25 cellular contexts compared by ENCODE assay signal in the genomic region with DNA sequence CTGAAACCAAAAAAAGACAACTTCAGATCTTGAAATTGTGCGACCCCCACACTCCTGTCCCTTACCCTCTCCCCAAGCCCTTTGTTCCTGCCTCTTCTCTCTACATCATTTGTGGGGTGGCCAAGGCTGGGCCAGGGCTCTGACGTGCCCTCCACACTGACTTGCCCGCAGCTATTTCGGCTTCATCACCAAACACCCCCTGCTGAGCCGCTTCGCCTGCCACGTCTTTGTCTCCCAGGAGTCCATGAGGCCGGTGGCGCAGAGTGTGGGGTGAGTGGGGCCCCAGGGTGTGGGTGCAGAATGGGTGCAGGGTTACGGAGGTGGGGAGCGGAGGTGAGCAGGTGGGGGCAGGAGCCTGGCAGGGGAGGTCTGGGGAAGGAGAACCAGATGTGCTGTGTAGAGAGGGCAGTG. TPM values are rescaled to one million over a fixed set of nuclear protein-coding genes. Genes with fewer than 3 reads are reported as not detected.
"Had no signal": no experiment of that assay in that cellular context is flagged by ENCODE, and none has a peak within 500 bp of the region (broad histone marks: within the 10 kb centered on the region; RNA-seq: fewer than 3 reads in every experiment).

No MANE protein-coding gene starts in this region.

- H3K27me3 ChIP-seq: right lobe of liver, thyroid gland had no signal

- FAIRE-seq: urothelium cell line had no signal

- H3K4me3 ChIP-seq: esophagus muscularis mucosa, gastrocnemius medialis, left lung, lower lobe of right lung, neural progenitor cell, psoas muscle, right lobe of liver, spleen, suprapubic skin, thyroid gland had no signal

- H2AFZ ChIP-seq: neural progenitor cell, parathyroid adenoma had no signal

- H3K4me1 ChIP-seq: gastrocnemius medialis, neural progenitor cell, psoas muscle, thyroid gland had no signal

- H3K36me3 Mint-ChIP-seq: natural killer cell treated with Interleukin-12 subunit alpha and Interleukin-12 subunit beta and Interleukin-15 and Interleukin-18, amount 100 ng/mL, for 72 hours; type B pancreatic cell had no signal

- H3K9ac ChIP-seq: neural progenitor cell, parathyroid adenoma had no signal

- H3K36me3 ChIP-seq: esophagus muscularis mucosa, gastrocnemius medialis, left lung, lower lobe of right lung, neural progenitor cell, right lobe of liver, spleen, suprapubic skin, thyroid gland had no signal

- DNase-seq: effector memory CD8-positive, alpha-beta T cell; gastrocnemius medialis; lower lobe of right lung; midbrain; occipital lobe; psoas muscle; retina; right lobe of liver; stimulated activated CD4-positive, alpha-beta T cell treated with anti-CD3 and anti-CD28 coated beads, Interleukin-15, amount 100 ng/mL, for 24 hours; stimulated activated CD4-positive, alpha-beta T cell treated with anti-CD3 and anti-CD28 coated beads, Interleukin-1b, Interleukin-23, amount 100 ng/mL, for 48 hours; stimulated activated CD4-positive, alpha-beta T cell treated with anti-CD3 and anti-CD28 coated beads, Interleukin-4, amount 100 ng/mL, for 4 hours; stimulated activated naive CD4-positive, alpha-beta T cell; thyroid gland had no signal

- H3K27ac Mint-ChIP-seq: effector memory CD8-positive, alpha-beta T cell; memory B cell; natural killer cell treated with Interleukin-12 subunit alpha and Interleukin-12 subunit beta and Interleukin-15 and Interleukin-18, amount 100 ng/mL, for 72 hours; neural progenitor cell; type B pancreatic cell had no signal

- H3K4me3 Mint-ChIP-seq: effector memory CD8-positive, alpha-beta T cell; memory B cell; natural killer cell treated with Interleukin-12 subunit alpha and Interleukin-12 subunit beta and Interleukin-15 and Interleukin-18, amount 100 ng/mL, for 72 hours; neural progenitor cell; type B pancreatic cell had no signal

- H3K9me3 Mint-ChIP-seq: effector memory CD8-positive, alpha-beta T cell; natural killer cell treated with Interleukin-12 subunit alpha and Interleukin-12 subunit beta and Interleukin-15 and Interleukin-18, amount 100 ng/mL, for 72 hours; type B pancreatic cell had no signal

- H3K27ac ChIP-seq: epithelial cell of prostate, esophagus muscularis mucosa, gastrocnemius medialis, left lung, lower lobe of right lung, neural progenitor cell, parathyroid adenoma, psoas muscle, right lobe of liver, spleen, suprapubic skin, thyroid gland had no signal

- H3K4me2 ChIP-seq: neural progenitor cell had no signal

- ATAC-seq: effector memory CD8-positive, alpha-beta T cell; gastrocnemius medialis; left lung; lower lobe of right lung; psoas muscle; right lobe of liver had no signal

- H3K9me3 ChIP-seq: esophagus muscularis mucosa, gastrocnemius medialis, left lung, lower lobe of right lung, psoas muscle, right lobe of liver, spleen, suprapubic skin, thyroid gland had no signal

- H3K79me2 ChIP-seq: parathyroid adenoma had no signal

RNA-seq across cellular contexts. Expression of gene SYCE3, which starts 47.3 kb away (rescaled TPM):
- total RNA-seq: esophagus muscularis mucosa; fibroblast of villous mesenchyme; gastrocnemius medialis; left lung; lower lobe of right lung; natural killer cell treated with Interleukin-12 subunit alpha and Interleukin-12 subunit beta and Interleukin-15 and Interleukin-18, amount 100 ng/mL, for 72 hours; occipital lobe; psoas muscle; suprapubic skin had no signal
- polyA plus RNA-seq: psoas muscle had no signal
